In the genomic region with DNA sequence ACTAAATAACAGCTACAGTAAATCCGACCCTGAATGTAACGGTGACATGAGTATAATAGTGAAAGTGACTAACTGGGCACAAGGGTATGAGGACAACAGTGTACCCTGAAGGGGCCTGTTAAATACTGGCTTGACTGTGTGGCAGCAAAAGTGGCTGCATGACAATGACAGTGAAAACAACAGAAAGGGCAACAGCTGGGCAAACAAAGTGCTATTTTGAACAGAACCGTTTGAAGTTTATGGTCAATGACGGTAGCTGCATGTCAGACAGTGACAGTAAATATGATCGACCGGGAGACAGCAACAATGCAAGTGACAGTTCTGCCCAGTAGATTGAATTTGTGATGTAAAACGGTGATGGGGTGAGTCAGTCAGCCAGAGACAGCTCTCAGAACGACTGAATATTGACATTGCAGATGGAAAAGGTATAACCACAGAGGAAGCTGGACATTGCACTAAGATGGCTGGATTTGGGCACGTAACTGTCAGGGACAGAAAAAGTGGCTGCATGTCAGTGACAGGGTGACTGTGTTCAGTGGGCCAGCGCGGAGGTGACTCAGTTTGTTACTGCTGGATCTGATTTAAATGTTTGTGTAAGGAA, we compare ENCODE assay signal across 12 cellular contexts. TPM values are rescaled to one million over a fixed set of nuclear protein-coding genes. Genes with fewer than 3 reads are reported as not detected.
DNase-seq lines count a peak whose midpoint lies in the region; ATAC-seq, FAIRE-seq and TF ChIP-seq lines count a peak whose summit lies in the region.
"Had no signal": no experiment of that assay in that cellular context is flagged by ENCODE, and none has a peak within 500 bp of the region (broad histone marks: within the 10 kb centered on the region; RNA-seq: fewer than 3 reads in every experiment).

No MANE protein-coding gene starts in this region.

- peaks cover 7% of the 10 kb centered on the region for H3K23me2 ChIP-seq in H1 (ENCODE audit: low read depth, low read length)

- no peak for TF ChIP-seq RAD21 in H1 (IDR thresholded peaks at IDR 0.05 in 1 of 2, conservative IDR thresholded peaks at IDR 0.05 in 1 of 2; ENCODE audit: low read depth in 2 of 2, low read length in 2 of 2)

- no peak overlapping the region for H3K23ac ChIP-seq in H1 (ENCODE audit: insufficient read length)

- H3K27ac Mint-ChIP-seq in activated naive CD4-positive, alpha-beta T cell treated with anti-CD3 and anti-CD28 coated beads for 36 hours, result peak overlapping the region; percentile 21
- peak overlapping the region; percentile 98 for H3K27ac Mint-ChIP-seq in stimulated activated memory B cell treated with anti-CD40 and anti-IgM and Interleukin-4, amounts not matched to agents 10 μg/mL and 1 μg/mL and 100 μg/mL, for 72 hours

- no peak overlapping the region for H4K91ac ChIP-seq in H1 (replicated peaks; ENCODE audit: insufficient read length, low read length)

- peaks cover 0 to 2% of the 10 kb centered on the region in 2 experiments for H4K20me1 ChIP-seq in H1 (replicated peaks in 1 of 2; ENCODE audit: control insufficient read depth in 1 of 2, insufficient read depth in 2 of 2, low read length in 2 of 2)

- H3K4me2 ChIP-seq in H1 (ENCODE audit: insufficient read depth in 1 of 2, low read depth in 2 of 2, low read length in 2 of 2), result peak overlapping the region in 1 of 2 experiments; percentile 98; a peak in 1 of 4 replicates

- H2BK20ac ChIP-seq in H1 (ENCODE audit: low read length), result no peak overlapping the region

- H3K4me1 Mint-ChIP-seq in activated naive CD4-positive, alpha-beta T cell treated with anti-CD3 and anti-CD28 coated beads for 36 hours (ENCODE audit: low read depth), result peaks cover 24% of the 10 kb centered on the region
- peaks cover 35% of the 10 kb centered on the region for H3K4me1 Mint-ChIP-seq in stimulated activated memory B cell treated with anti-CD40 and anti-IgM and Interleukin-4, amounts not matched to agents 10 μg/mL and 1 μg/mL and 100 μg/mL, for 72 hours

- H3K56ac ChIP-seq in H1 (replicated peaks; ENCODE audit: insufficient read length, low read depth, low read length), result no peak overlapping the region

- no peak overlapping the region for H3K14ac ChIP-seq in H1 (ENCODE audit: insufficient read length)

- H3K27ac ChIP-seq in H1 (ENCODE audit: low read depth, low read length), result 0 out of 2 replicates have a peak overlapping the region, but pooled peaks have one; percentile 5

- peak overlapping the region; percentile 58 for H3K4me3 Mint-ChIP-seq in activated naive CD4-positive, alpha-beta T cell treated with anti-CD3 and anti-CD28 coated beads for 36 hours
- peak overlapping the region; percentile 99 for H3K4me3 Mint-ChIP-seq in stimulated activated memory B cell treated with anti-CD40 and anti-IgM and Interleukin-4, amounts not matched to agents 10 μg/mL and 1 μg/mL and 100 μg/mL, for 72 hours

- H2BK15ac ChIP-seq in H1 (ENCODE audit: low read length), result peak overlapping the region; percentile 33; the same call in 1 of the 2 replicates

- no peak for TF ChIP-seq POLR2A in H1 (IDR thresholded peaks at IDR 0.05; ENCODE audit: control extremely low read depth in 1 of 2, low read depth in 2 of 2, low read length in 2 of 2)

- H3K36me3 ChIP-seq in NT2/D1 (ENCODE audit: insufficient read depth, insufficient read length, low read length) (peaks cover 5% of the 10 kb centered on the region), H1 (ENCODE audit: control insufficient read depth in 2 of 4, insufficient read depth in 4 of 4, low read length in 3 of 4) (no peaks in the 10 kb centered on the region)
- H3K36me3 ChIP-seq: lower lobe of right lung had no signal

- no peak overlapping the region for H2BK120ac ChIP-seq in H1 (replicated peaks; ENCODE audit: low read depth, low read length)

- FAIRE-seq in H1 (lab: Jason Lieb, UNC), result no peak

- peak overlapping the region; percentile 20; the same call in 1 of the 2 replicates for H2AK5ac ChIP-seq in H1 (ENCODE audit: low read depth, low read length)

- TF ChIP-seq EP300 in H1 (IDR thresholded peaks at IDR 0.05; ENCODE audit: borderline replicate concordance in 1 of 2, low read depth in 2 of 2, low read length in 2 of 2), result no peak

- H3K4ac ChIP-seq in H1 (replicated peaks; ENCODE audit: insufficient read length, low read depth, low read length), result peak overlapping the region; percentile 14

- WGBS in H1 (ENCODE audit: extremely low coverage in 1 of 2, insufficient coverage in 1 of 2, insufficient read length in 1 of 2, insufficient replicate concordance in 2 of 2, low coverage in 1 of 2, low lambda C conversion rate in 2 of 2, missing lambda C conversion rate in 1 of 2), 2 experiments, result 84% methylated on average over 11 of the region's 11 CpGs; no CpG with 5 or more reads in 1 of the 2 experiments

- no peak for DNase-seq in activated naive CD4-positive, alpha-beta T cell treated with anti-CD3 and anti-CD28 coated beads for 36 hours
- DNase-seq in activated naive CD4-positive, alpha-beta T cell treated with anti-CD3 and anti-CD28 coated beads, Interleukin-2, amount 50 U/mL, for 16 hours, result no peak
- DNase-seq in NT2/D1 (ENCODE audit: low read depth, low spot score) (no peak), H1 (ENCODE audit: low read depth in 1 of 2, low spot score in 2 of 2) (no peak), posterior cingulate gyrus (no peak), AG20443 (ENCODE audit: low spot score) (no peak)
- DNase-seq: AML-193; effector memory CD4-positive, alpha-beta T cell; lower lobe of right lung; NCI-H187 treated with DMSO at 0.1 percent for 48 hours had no signal

- H3K9me3 Mint-ChIP-seq in activated naive CD4-positive, alpha-beta T cell treated with anti-CD3 and anti-CD28 coated beads for 36 hours, result no peaks in the 10 kb centered on the region
- peaks cover 4% of the 10 kb centered on the region for H3K9me3 Mint-ChIP-seq in stimulated activated memory B cell treated with anti-CD40 and anti-IgM and Interleukin-4, amounts not matched to agents 10 μg/mL and 1 μg/mL and 100 μg/mL, for 72 hours

- no peaks in the 10 kb centered on the region for H3K9me3 ChIP-seq in NT2/D1 (ENCODE audit: insufficient read depth, low read length)
- H3K9me3 ChIP-seq in H1 (ENCODE audit: insufficient read depth in 2 of 2, low read depth in 1 of 2, low read length in 1 of 2), result no peaks in the 10 kb centered on the region; a peak in 1 of 4 replicates
- H3K9me3 ChIP-seq: lower lobe of right lung had no signal

- H3K9ac ChIP-seq in NT2/D1 (ENCODE audit: insufficient read length, low read depth) (peak overlapping the region; percentile 22), H1 (replicated peaks in 1 of 4; ENCODE audit: extremely low read depth in 1 of 4, low read depth in 3 of 4, low read length in 3 of 4) (no peak overlapping the region; a peak in 1 of 7 replicates)

- no peak overlapping the region for H3K4me3 ChIP-seq in NT2/D1 (ENCODE audit: insufficient read length, low read depth)
- H3K4me3 ChIP-seq in H1 (ENCODE audit: extremely low read depth in 1 of 4, insufficient read depth in 2 of 4, low read depth in 3 of 4, low read length in 4 of 4), result no peak overlapping the region

- H4K5ac ChIP-seq in H1 (ENCODE audit: insufficient read length, low read depth, low read length), result no peak overlapping the region

- no peaks in the 10 kb centered on the region; the same call in 1 of the 2 replicates for H3K79me1 ChIP-seq in H1 (ENCODE audit: low read depth, low read length)

- H3K27me3 Mint-ChIP-seq in activated naive CD4-positive, alpha-beta T cell treated with anti-CD3 and anti-CD28 coated beads for 36 hours (ENCODE audit: low read depth), result no peaks in the 10 kb centered on the region
- no peaks in the 10 kb centered on the region for H3K27me3 Mint-ChIP-seq in stimulated activated memory B cell treated with anti-CD40 and anti-IgM and Interleukin-4, amounts not matched to agents 10 μg/mL and 1 μg/mL and 100 μg/mL, for 72 hours

- H3K4me1 ChIP-seq in NT2/D1 (ENCODE audit: insufficient read depth, insufficient read length) (peaks cover 4% of the 10 kb centered on the region), H1 (replicated peaks in 1 of 4; ENCODE audit: control insufficient read depth in 3 of 4, insufficient read depth in 4 of 4, low read length in 3 of 4) (peaks cover 0 to 15% (median 4%) of the 10 kb centered on the region in 4 experiments; a peak in 6 of 7 replicates)

- H2AFZ ChIP-seq in H1 (ENCODE audit: low read length), result peak overlapping the region; percentile 14; the same call in 1 of the 2 replicates

- no peak for ATAC-seq in stimulated activated memory B cell treated with anti-CD40 and anti-IgM and Interleukin-4, amounts not matched to agents 10 μg/mL and 1 μg/mL and 100 μg/mL, for 72 hours
- no peak for ATAC-seq in HG02798 (IDR thresholded peaks at IDR 0.05; ENCODE audit: poor library complexity, unreplicated experiment)
- ATAC-seq: lower lobe of right lung had no signal

- H2BK5ac ChIP-seq in H1 (ENCODE audit: low read depth, low read length), result peak overlapping the region; percentile 90

- H3K36me3 Mint-ChIP-seq in activated naive CD4-positive, alpha-beta T cell treated with anti-CD3 and anti-CD28 coated beads for 36 hours (ENCODE audit: low read depth), result no peaks in the 10 kb centered on the region
- peaks cover 5% of the 10 kb centered on the region for H3K36me3 Mint-ChIP-seq in stimulated activated memory B cell treated with anti-CD40 and anti-IgM and Interleukin-4, amounts not matched to agents 10 μg/mL and 1 μg/mL and 100 μg/mL, for 72 hours

- CTCF ChIA-PET in activated naive CD4-positive, alpha-beta T cell treated with anti-CD3 and anti-CD28 coated beads for 36 hours (lab: Charles Lee), result no interaction called here
- CTCF ChIA-PET in H1 (lab: Charles Lee; ENCODE audit: partially characterized antibody), result interaction anchor here (0.6 to 1.8 kb wide), 3 partner anchors 34 to 106 kb away, joined by 3 to 6 read pairs (median 3); no protein-coding TSS in a partner anchor

- 0 out of 2 replicates have a peak overlapping the region, but pooled peaks have one; percentile 45 for H2BK12ac ChIP-seq in H1 (ENCODE audit: low read depth, low read length)

- no peaks in the 10 kb centered on the region for H3K27me3 ChIP-seq in NT2/D1 (ENCODE audit: insufficient read depth, insufficient read length)
- no peaks in the 10 kb centered on the region for H3K27me3 ChIP-seq in H1 (replicated peaks in 1 of 4; ENCODE audit: control insufficient read depth in 3 of 4, extremely low read depth in 1 of 4, insufficient read depth in 3 of 4, low read length in 3 of 4)

- H4K8ac ChIP-seq in H1 (ENCODE audit: extremely low read depth, insufficient read depth, low read length), result no peak overlapping the region

- peaks cover 0 to 25% of the 10 kb centered on the region in 2 experiments; a peak in 2 of 4 replicates for H3K79me2 ChIP-seq in H1 (ENCODE audit: control insufficient read depth in 1 of 2, insufficient read depth in 2 of 2, low read length in 2 of 2)

- intact Hi-C loops in activated naive CD4-positive, alpha-beta T cell treated with anti-CD3 and anti-CD28 coated beads for 36 hours (cut with micrococcal nuclease), result loop anchor here (1.0 to 5.0 kb wide), 4 partner anchors 22 to 668 kb away; a partner anchor contains a TSS
- intact Hi-C loops in posterior cingulate gyrus (cut with DNase I), result no loop called here

- no peak for TF ChIP-seq CTCF in H1 (IDR thresholded peaks at IDR 0.05; ENCODE audit: control extremely low read depth in 1 of 3, insufficient read depth in 1 of 3, low read depth in 1 of 3, low read length in 3 of 3)

- H3K18ac ChIP-seq in H1 (ENCODE audit: extremely low read depth, low read length), result no peak overlapping the region

- POLR2A ChIA-PET in H1 (lab: Charles Lee; ENCODE audit: partially characterized antibody), result interaction anchor here (0.6 kb wide), 1 partner anchor 148 kb away, joined by 4 read pairs; no protein-coding TSS in a partner anchor

RNA-seq across cellular contexts. Expression of a gene that starts 1.1 kb away (rescaled TPM):
- 10 to 100 TPM; 11.5 to 13.1 TPM for total RNA-seq in activated naive CD4-positive, alpha-beta T cell treated with anti-CD3 and anti-CD28 coated beads for 36 hours
- 16.6 and 19.3 TPM in 2 replicates for total RNA-seq in H1 (2021; fragmentation: NEBNext Ultra II Directional; extraction: Animal tissue kit (Norgen Biotek cat#: 25700))
- 3.1 and 5.1 TPM in 2 replicates for polyA plus RNA-seq in H1 (2011; rRNA removed)
- 4.9 TPM for polyA plus RNA-seq in H1 (2011; cell fraction: cytosol; rRNA removed)
- polyA plus RNA-seq in H1 (2011; cell fraction: nucleus; rRNA removed), result 20.2 TPM
- 5.6 to 12.9 TPM (median 9.5 TPM) in 4 replicates for polyA plus RNA-seq in H1 (2012, experiment 1 of 2)
- 1.8 TPM for polyA plus RNA-seq in H1 (2012, experiment 2 of 2)
- polyA plus RNA-seq in H1 (2013, experiment 1 of 2), result 7.7 TPM
- polyA plus RNA-seq in H1 (2013, experiment 2 of 2), result 6.6 TPM
- 12.5 and 17.9 TPM in 2 replicates for polyA minus RNA-seq in H1 (2011; rRNA and poly(A)+ RNA removed)
- polyA minus RNA-seq in H1 (2011; cell fraction: cytosol; rRNA and poly(A)+ RNA removed), result 7.0 TPM
- 11.8 TPM for polyA minus RNA-seq in H1 (2011; cell fraction: nucleus; rRNA and poly(A)+ RNA removed)
